Comparison of ENCODE assay signal across 15 cellular contexts in genomic region chrX:9356846-9357245, GRCh38.
A peak's percentile ranks its signal among the peaks of the same experiment; 100 is the strongest.
DNase-seq lines count a peak whose midpoint lies in the region; ATAC-seq and TF ChIP-seq lines count a peak whose summit lies in the region.
"Had no signal": no experiment of that assay in that cellular context is flagged by ENCODE, and none has a peak within 500 bp of the region (broad histone marks: within the 10 kb centered on the region; RNA-seq: fewer than 3 reads in every experiment).

No MANE protein-coding gene starts in this region.

- peaks cover 8 to 15% (median 11%) of the 10 kb centered on the region in 3 donors for H3K27me3 Mint-ChIP-seq in immature natural killer cell (ENCODE audit: low read depth in 3 of 3)

- peaks cover 51 to 58% of the 10 kb centered on the region in 2 donors for H3K4me1 Mint-ChIP-seq in immature natural killer cell

- DNase-seq in cardiac septum (ENCODE audit: low spot score) (peak; percentile 50), right atrium auricular region (ENCODE audit: low spot score) (no peak), RPMI7951 (ENCODE audit: low read depth) (peak; percentile 75), immature natural killer cell (no peak), NCI-H187 treated with DMSO at 0.1 percent for 48 hours (lab: John Stamatoyannopoulos, UW) (no peak), anterior cingulate cortex (lab: John Stamatoyannopoulos, UW) (no peak)
- DNase-seq: 8988T, DMS53, NCI-H1930, NCI-H2171 treated with DMSO at 0.1 percent for 48 hours, NCI-H510A treated with DMSO at 0.1 percent for 48 hours, SHP77 treated with DMSO at 0.1 percent for 48 hours had no signal

- H3K27ac ChIP-seq in right atrium auricular region, result no peak overlapping the region
- H3K27ac ChIP-seq: C4-2B had no signal

- H3K27me3 ChIP-seq in right atrium auricular region, result no peaks in the 10 kb centered on the region

- H3K4me3 Mint-ChIP-seq in immature natural killer cell, result no peak overlapping the region

- ATAC-seq in activated CD4-positive, CD25-positive, alpha-beta regulatory T cell treated with anti-CD3 and anti-CD28 coated beads, Interleukin-2, amount 50 U/mL, for 24 hours, result no peak
- ATAC-seq in HG02678 (IDR thresholded peaks at IDR 0.05; ENCODE audit: unreplicated experiment), result no peak

- H3K9me3 ChIP-seq in right atrium auricular region, result no peaks in the 10 kb centered on the region

- no peaks in the 10 kb centered on the region for H3K36me3 ChIP-seq in right atrium auricular region

- no peak overlapping the region for H3K4me3 ChIP-seq in right atrium auricular region

- peaks cover 0 to 3% (median 0%) of the 10 kb centered on the region in 6 donors for H3K9me3 Mint-ChIP-seq in immature natural killer cell

- no peaks in the 10 kb centered on the region for H3K4me1 ChIP-seq in right atrium auricular region

- TF ChIP-seq CTCF in right atrium auricular region (IDR thresholded peaks at IDR 0.05), result no peak

- peak overlapping the region in 4 of 6 donors; percentile 92 to 97 (median 94) for H3K27ac Mint-ChIP-seq in immature natural killer cell

- intact Hi-C loops in cardiac septum (cut with DNase I), result no loop called here

- H3K36me3 Mint-ChIP-seq in immature natural killer cell, result peaks cover 0 to 4% (median 0%) of the 10 kb centered on the region in 3 donors

Comparison
In these comparisons a context has a peak if more than half of its experiments do, and no peak if none do; other contexts are left out.
1. DNase-seq: peak in cardiac septum (single experiment) and RPMI7951 (single experiment); none in right atrium auricular region (single experiment), immature natural killer cell (0 of 3), NCI-H187 treated with DMSO at 0.1 percent for 48 hours (single experiment) and anterior cingulate cortex (0 of 58).